Comparison of ENCODE assay signal across 14 cellular contexts in the genomic region with DNA sequence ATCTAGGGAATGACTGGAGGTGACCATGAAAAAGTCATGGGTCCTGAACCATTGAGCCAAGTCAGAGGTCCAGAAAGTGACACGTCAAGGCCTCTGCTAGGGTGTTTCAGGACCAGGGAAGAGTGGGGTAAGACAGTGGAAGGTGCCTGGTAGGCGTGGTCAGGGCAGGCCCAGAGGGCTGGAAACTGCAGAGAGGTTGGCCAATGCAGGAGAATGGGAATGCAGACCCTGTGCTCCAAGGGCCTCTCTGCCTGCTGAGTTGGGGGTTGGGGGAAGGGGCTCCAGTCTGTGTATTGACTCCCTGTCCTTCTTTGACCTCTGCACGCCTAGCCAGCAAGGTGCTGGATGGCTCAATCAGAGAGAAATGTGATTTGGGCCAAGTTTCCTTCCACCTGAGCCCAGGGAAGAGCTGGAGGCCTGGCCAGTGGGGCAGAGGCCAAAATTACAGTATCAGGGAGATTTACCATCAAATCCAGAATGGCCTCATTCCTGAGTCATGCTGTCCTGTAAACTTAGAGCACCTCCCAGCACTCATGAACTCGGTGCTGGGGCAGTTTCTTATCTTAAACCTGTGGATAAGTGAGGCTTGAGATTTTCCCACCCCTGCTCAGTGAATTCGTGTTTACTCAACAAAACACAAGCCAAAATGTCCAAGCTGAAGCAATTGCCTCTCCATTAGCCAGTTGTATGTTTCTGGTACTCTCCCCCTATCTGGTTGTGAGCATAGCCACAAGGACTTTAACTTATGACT. TPM values are rescaled to one million over a fixed set of nuclear protein-coding genes. Genes with fewer than 3 reads are reported as not detected.
DNase-seq lines count a peak whose midpoint lies in the region; TF ChIP-seq lines count a peak whose summit lies in the region.
"Had no signal": no experiment of that assay in that cellular context is flagged by ENCODE, and none has a peak within 500 bp of the region (broad histone marks: within the 10 kb centered on the region; RNA-seq: fewer than 3 reads in every experiment).

No MANE protein-coding gene starts in this region.

- H3K4me3 ChIP-seq in GM23248: no peak overlapping the region
- H3K4me3 ChIP-seq in fibroblast of the aortic adventitia (ENCODE audit: low read depth, low read length): no peak overlapping the region
- no peak overlapping the region for H3K4me3 ChIP-seq in sigmoid colon
- H3K4me3 ChIP-seq in esophagus muscularis mucosa: no peak overlapping the region

- intact Hi-C loops in sigmoid colon (cut with DNase I) (no loop called here), esophagus muscularis mucosa (cut with DNase I) (no loop called here)

- no peaks in the 10 kb centered on the region for H4K20me1 ChIP-seq in GM23248 (ENCODE audit: insufficient read depth)

- peak overlapping the region; percentile 92 for H3K27ac Mint-ChIP-seq in progenitor cell of endocrine pancreas
- H3K27ac Mint-ChIP-seq: CD4-positive, alpha-beta T cell; stimulated activated naive CD8-positive, alpha-beta T cell treated with anti-CD3 and anti-CD28 coated beads, Interleukin-15, Interleukin-2, amounts not matched to agents 100 ng/mL and 50 ng/mL, for 24 hours had no signal

- in situ Hi-C loops in GM23248 (cut with MboI): no loop called here

- H3K9me3 Mint-ChIP-seq in progenitor cell of endocrine pancreas (ENCODE audit: low read depth): no peaks in the 10 kb centered on the region
- H3K9me3 Mint-ChIP-seq: CD4-positive, alpha-beta T cell; stimulated activated naive CD8-positive, alpha-beta T cell treated with anti-CD3 and anti-CD28 coated beads, Interleukin-15, Interleukin-2, amounts not matched to agents 100 ng/mL and 50 ng/mL, for 24 hours had no signal

- H3K4me2 ChIP-seq in GM23248 (ENCODE audit: unreplicated experiment): no peak overlapping the region

- H3K27me3 ChIP-seq in GM23248 (replicated peaks; ENCODE audit: insufficient read depth): no peaks in the 10 kb centered on the region
- no peaks in the 10 kb centered on the region for H3K27me3 ChIP-seq in sigmoid colon
- H3K27me3 ChIP-seq in esophagus muscularis mucosa: no peaks in the 10 kb centered on the region

- no peak overlapping the region for H3K9ac ChIP-seq in GM23248

- no peaks in the 10 kb centered on the region for H3K36me3 Mint-ChIP-seq in progenitor cell of endocrine pancreas (ENCODE audit: insufficient read depth)

- H3K27ac ChIP-seq in GM23248: no peak overlapping the region
- H3K27ac ChIP-seq in VCaP: peak overlapping the region; percentile 100
- H3K27ac ChIP-seq in sigmoid colon: no peak overlapping the region
- no peak overlapping the region for H3K27ac ChIP-seq in esophagus muscularis mucosa (replicated peaks in 1 of 4)

- DNase-seq in GM23248 (peak; percentile 56), fibroblast of the aortic adventitia (ENCODE audit: low read depth) (peak; percentile 87), progenitor cell of endocrine pancreas (ENCODE audit: low spot score, unreplicated experiment) (no peak), sigmoid colon (no peak), esophagus muscularis mucosa (ENCODE audit: extremely low spot score) (no peak), SHP77 treated with DMSO at 0.1 percent for 48 hours (lab: John Stamatoyannopoulos, UW) (no peak), NOMO-1 (lab: John Stamatoyannopoulos, UW; ENCODE audit: unreplicated experiment in 2 of 2) (no peak)
- DNase-seq: CD4-positive, alpha-beta T cell; left ventricle myocardium superior; NCI-H446 treated with DMSO at 0.1 percent for 48 hours; SHP77; stimulated activated CD4-positive, alpha-beta T cell treated with anti-CD3 and anti-CD28 coated beads, Interleukin-2, amount 100 ng/mL, for 48 hours had no signal

- peaks cover 60% of the 10 kb centered on the region for H3K4me1 Mint-ChIP-seq in progenitor cell of endocrine pancreas (ENCODE audit: low read depth)

- TF ChIP-seq CTCF in VCaP (conservative IDR thresholded peaks at IDR 0.05) (no peak), fibroblast of the aortic adventitia (IDR thresholded peaks at IDR 0.05; ENCODE audit: insufficient read depth, low read length) (no peak), progenitor cell of endocrine pancreas (IDR thresholded peaks at IDR 0.05; ENCODE audit: unreplicated experiment) (no peak), sigmoid colon (IDR thresholded peaks at IDR 0.05) (no peak), esophagus muscularis mucosa (IDR thresholded peaks at IDR 0.05) (no peak)

- H3K9me2 ChIP-seq in GM23248 (ENCODE audit: insufficient read depth): no peaks in the 10 kb centered on the region

- H3K79me2 ChIP-seq in GM23248 (ENCODE audit: insufficient read depth): no peaks in the 10 kb centered on the region

- no peak overlapping the region for H3K4me3 Mint-ChIP-seq in progenitor cell of endocrine pancreas (ENCODE audit: low read depth)
- H3K4me3 Mint-ChIP-seq: CD4-positive, alpha-beta T cell; stimulated activated naive CD8-positive, alpha-beta T cell treated with anti-CD3 and anti-CD28 coated beads, Interleukin-15, Interleukin-2, amounts not matched to agents 100 ng/mL and 50 ng/mL, for 24 hours had no signal

- H3F3A ChIP-seq in GM23248 (ENCODE audit: insufficient read depth): no peaks in the 10 kb centered on the region

- H2AFZ ChIP-seq in GM23248: no peak overlapping the region

- no peaks in the 10 kb centered on the region for H3K27me3 Mint-ChIP-seq in progenitor cell of endocrine pancreas
- H3K27me3 Mint-ChIP-seq: CD4-positive, alpha-beta T cell; stimulated activated naive CD8-positive, alpha-beta T cell treated with anti-CD3 and anti-CD28 coated beads, Interleukin-15, Interleukin-2, amounts not matched to agents 100 ng/mL and 50 ng/mL, for 24 hours had no signal

- H3K36me3 ChIP-seq in GM23248 (ENCODE audit: low read depth) (no peaks in the 10 kb centered on the region), sigmoid colon (no peaks in the 10 kb centered on the region), esophagus muscularis mucosa (no peaks in the 10 kb centered on the region)

- WGBS in GM23248 (ENCODE audit: low coverage in 1 of 2, low lambda C conversion rate in 2 of 2, missing lambda C conversion rate in 2 of 2), 2 experiments: 72 to 75% methylated on average over 5 of the region's 5 CpGs
- 56 to 78% methylated on average over 5 of the region's 5 CpGs for WGBS in sigmoid colon, 2 donors
- WGBS in esophagus muscularis mucosa: 85% methylated on average over 5 of the region's 5 CpGs

- H3K9me3 ChIP-seq in GM23248 (ENCODE audit: low read depth) (no peaks in the 10 kb centered on the region), sigmoid colon (no peaks in the 10 kb centered on the region), esophagus muscularis mucosa (no peaks in the 10 kb centered on the region)

- TF ChIP-seq EP300 in sigmoid colon (IDR thresholded peaks at IDR 0.05): no peak
- no peak for TF ChIP-seq EP300 in esophagus muscularis mucosa (IDR thresholded peaks at IDR 0.05)

- TF ChIP-seq POLR2A in sigmoid colon (IDR thresholded peaks at IDR 0.05): no peak
- TF ChIP-seq POLR2A in esophagus muscularis mucosa (IDR thresholded peaks at IDR 0.05; ENCODE audit: low read depth): no peak

- peaks cover 12% of the 10 kb centered on the region for H3K4me1 ChIP-seq in GM23248 (ENCODE audit: insufficient read depth)
- peaks cover 0 to 38% (median 34%) of the 10 kb centered on the region in 4 donors for H3K4me1 ChIP-seq in sigmoid colon
- H3K4me1 ChIP-seq in esophagus muscularis mucosa: peaks cover 24 to 36% (median 34%) of the 10 kb centered on the region in 4 donors

RNA-seq across cellular contexts. Expression of gene IRF2BPL, which starts 24.4 kb away (rescaled TPM):
- total RNA-seq in GM23248 (2014; rRNA removed; shearing (Covaris generic)): 43.4 and 51.0 TPM in 2 replicates
- polyA plus RNA-seq in GM23248 (2016; fragmentation: Nextera tagmentation; extraction: Ambion mirVana): 4.8 and 4.9 TPM in 2 replicates
- 21.6 and 25.8 TPM in 2 replicates for total RNA-seq in fibroblast of the aortic adventitia (ENCODE audit: low replicate concordance)
- total RNA-seq in progenitor cell of endocrine pancreas: 51.1 and 56.2 TPM in 2 replicates
- total RNA-seq in sigmoid colon: 10 to 100 TPM; 34.7 to 63.1 (median 57.9) TPM
- polyA plus RNA-seq in sigmoid colon: 10 to 100 TPM in 1 of 3 donors, 1 to 10 TPM in 2; 3.0 to 13.8 (median 6.6) TPM
- 100 to 1,000 TPM in 1 of 4 donors, 10 to 100 TPM in 3; 58.6 to 105 (median 98.4) TPM for total RNA-seq in esophagus muscularis mucosa

Comparison
In these comparisons a context has a peak if more than half of its experiments do, and no peak if none do; other contexts are left out.
1. DNase-seq: peak in GM23248 (single experiment) and fibroblast of the aortic adventitia (single experiment); none in progenitor cell of endocrine pancreas (single experiment), sigmoid colon (single experiment), esophagus muscularis mucosa (single experiment), SHP77 treated with DMSO at 0.1 percent for 48 hours (single experiment) and NOMO-1 (0 of 2).